In genomic region chrX:101407748-101408529, GRCh38 we compare ENCODE assay signal across 8 cellular contexts. TPM values are rescaled to one million over a fixed set of nuclear protein-coding genes. Genes with fewer than 3 reads are reported as not detected.
DNase-seq lines count a peak whose midpoint lies in the region; ATAC-seq and TF ChIP-seq lines count a peak whose summit lies in the region.

TSS of gene GLA (minus strand) at chrX:101407925. CDS start at chrX:101407903, 22 bp downstream.
TSS of gene HNRNPH2 (plus strand) at chrX:101408222. CDS start at chrX:101411989, 3,767 bp downstream.

- H3K9me3 Mint-ChIP-seq in progenitor cell of endocrine pancreas (ENCODE audit: low read depth): peaks cover 14% of the 10 kb centered on the region

- H3K4me3 ChIP-seq in left ventricle myocardium inferior: peak within 1 kb of the TSS; percentile 78

- peak within 1 kb of the TSS; percentile 95 for H3K27ac ChIP-seq in left ventricle myocardium inferior (replicated peaks)

- H3K4me3 Mint-ChIP-seq in T-helper 17 cell: peak within 1 kb of the TSS; percentile 97
- H3K4me3 Mint-ChIP-seq in progenitor cell of endocrine pancreas (ENCODE audit: low read depth): peak within 1 kb of the TSS; percentile 88

- H3K27me3 ChIP-seq in left ventricle myocardium inferior (ENCODE audit: low read depth): no peaks in the 10 kb centered on the region

- intact Hi-C loops in left ventricle myocardium inferior (cut with micrococcal nuclease): no loop called here

- TF ChIP-seq CTCF in GM13977 (IDR thresholded peaks at IDR 0.05; ENCODE audit: extremely low read depth, insufficient read depth, missing control alignments): no peak
- TF ChIP-seq CTCF in left ventricle myocardium inferior (IDR thresholded peaks at IDR 0.05; ENCODE audit: borderline replicate concordance): peak; percentile 31
- no peak for TF ChIP-seq CTCF in progenitor cell of endocrine pancreas (IDR thresholded peaks at IDR 0.05; ENCODE audit: unreplicated experiment)

- peak; percentile 80 for DNase-seq in GM13977 (ENCODE audit: low spot score)
- DNase-seq in NCI-H1694 treated with DMSO at 0.1 percent for 48 hours (lab: John Stamatoyannopoulos, UW): peak; percentile 98
- DNase-seq in T-helper 17 cell: peak; percentile 59 to 75 (median 68)
- DNase-seq in amygdala (lab: John Stamatoyannopoulos, UW): peak; percentile 31 to 97 (median 80)
- DNase-seq in left ventricle myocardium inferior: peak; percentile 88
- DNase-seq in progenitor cell of endocrine pancreas (ENCODE audit: low spot score, unreplicated experiment): peak; percentile 64
- peak; percentile 92 for DNase-seq in ureter (ENCODE audit: low spot score)

- in situ Hi-C loops in GM13977 (cut with MboI; ENCODE audit: low pct_unique_long_range_greater_than_20kb, low sequenced_read_pairs, unreplicated experiment): no loop called here

- peak within 1 kb of the TSS; percentile 94 for H3K27ac Mint-ChIP-seq in T-helper 17 cell
- peak within 1 kb of the TSS; percentile 99 for H3K27ac Mint-ChIP-seq in progenitor cell of endocrine pancreas

- peaks cover 48% of the 10 kb centered on the region for H3K4me1 ChIP-seq in left ventricle myocardium inferior

- peaks cover 18% of the 10 kb centered on the region for H3K4me1 Mint-ChIP-seq in T-helper 17 cell
- H3K4me1 Mint-ChIP-seq in progenitor cell of endocrine pancreas (ENCODE audit: low read depth): peaks cover 13% of the 10 kb centered on the region

- H3K27me3 Mint-ChIP-seq in T-helper 17 cell (no peaks in the 10 kb centered on the region), progenitor cell of endocrine pancreas (no peaks in the 10 kb centered on the region)

- H3K36me3 Mint-ChIP-seq in T-helper 17 cell (ENCODE audit: low read depth): peaks cover 5% of the 10 kb centered on the region
- peaks cover 10% of the 10 kb centered on the region for H3K36me3 Mint-ChIP-seq in progenitor cell of endocrine pancreas (ENCODE audit: insufficient read depth)

- peaks cover 8% of the 10 kb centered on the region for H3K36me3 ChIP-seq in left ventricle myocardium inferior

- no peaks in the 10 kb centered on the region for H3K9me3 ChIP-seq in T-helper 17 cell (ENCODE audit: control insufficient read depth, low read length, poor library complexity, severe bottlenecking)
- no peaks in the 10 kb centered on the region for H3K9me3 ChIP-seq in left ventricle myocardium inferior (replicated peaks)

- ATAC-seq in HG02885 (IDR thresholded peaks at IDR 0.05; ENCODE audit: poor library complexity, unreplicated experiment) (peak; percentile 91), T-helper 17 cell (peak; percentile 94)

RNA-seq across cellular contexts. Expression of gene GLA, which starts in this region (rescaled TPM):
- total RNA-seq in T-helper 17 cell (10 to 100 TPM; 26.6 to 36.0 TPM), left ventricle myocardium inferior (10.8 TPM), progenitor cell of endocrine pancreas (35.9 and 36.7 TPM in 2 replicates), ureter (13.7 TPM)

RNA-seq across cellular contexts. Expression of gene HNRNPH2, which starts in this region (rescaled TPM):
- total RNA-seq in T-helper 17 cell: 10 to 100 TPM; 34.7 to 43.2 TPM
- total RNA-seq in left ventricle myocardium inferior: 51.4 TPM
- total RNA-seq in progenitor cell of endocrine pancreas: 72.4 and 77.8 TPM in 2 replicates
- total RNA-seq in ureter: 64.0 TPM

Comparison
In these comparisons a context has a peak if more than half of its experiments do, and no peak if none do; other contexts are left out.
1. Peak in every context shown above with its lines: DNase-seq, ATAC-seq, H3K4me3 ChIP-seq and H3K27ac ChIP-seq.